ENCODE assay signal across 10 cellular contexts in genomic region chr2:112155331-112156151, GRCh38. TPM values are rescaled to one million over a fixed set of nuclear protein-coding genes. Genes with fewer than 3 reads are reported as not detected.
DNase-seq lines count a peak whose midpoint lies in the region; ATAC-seq lines count a peak whose summit lies in the region.
"Had no signal": no experiment of that assay in that cellular context is flagged by ENCODE, and none has a peak within 500 bp of the region (broad histone marks: within the 10 kb centered on the region; RNA-seq: fewer than 3 reads in every experiment).

No MANE protein-coding gene starts in this region.

- H3K4me1 Mint-ChIP-seq in stimulated activated naive CD8-positive, alpha-beta T cell treated with anti-CD3 and anti-CD28 coated beads, Interleukin-15, amount 100 ng/mL, for 72 hours: peaks cover 64% of the 10 kb centered on the region

- no peaks in the 10 kb centered on the region for H3K9me3 Mint-ChIP-seq in stimulated activated naive CD8-positive, alpha-beta T cell treated with anti-CD3 and anti-CD28 coated beads, Interleukin-15, amount 100 ng/mL, for 72 hours

- no peaks in the 10 kb centered on the region for H3K27me3 Mint-ChIP-seq in stimulated activated naive CD8-positive, alpha-beta T cell treated with anti-CD3 and anti-CD28 coated beads, Interleukin-15, amount 100 ng/mL, for 72 hours

- peak; percentile 38 for DNase-seq in NCI-H510A treated with DMSO at 0.1 percent for 48 hours (lab: John Stamatoyannopoulos, UW)
- DNase-seq in NCI-H510A (lab: John Stamatoyannopoulos, UW): no peak
- DNase-seq in activated T-cell treated with anti-CD3 and anti-CD28 coated beads, Interleukin-2, amount 50 U/mL, for 48 hours: peak; percentile 57 to 65
- DNase-seq in mesenteric fat pad (ENCODE audit: low spot score): peak; percentile 82
- peak; percentile 39 to 61 for DNase-seq in stimulated activated naive CD8-positive, alpha-beta T cell treated with anti-CD3 and anti-CD28 coated beads, Interleukin-15, amount 100 ng/mL, for 72 hours
- no peak for DNase-seq in Right ventricle myocardium superior
- DNase-seq in COLO829 (ENCODE audit: low spot score): no peak
- DNase-seq in NCI-H2107 (lab: John Stamatoyannopoulos, UW): no peak
- DNase-seq: left colon, NCI-H1048 had no signal

- intact Hi-C loops in Right ventricle myocardium superior (cut with DNase I): no loop called here

- peak overlapping the region; percentile 62 to 83 for H3K4me3 Mint-ChIP-seq in stimulated activated naive CD8-positive, alpha-beta T cell treated with anti-CD3 and anti-CD28 coated beads, Interleukin-15, amount 100 ng/mL, for 72 hours

- ATAC-seq in stimulated activated naive CD8-positive, alpha-beta T cell treated with anti-CD3 and anti-CD28 coated beads, Interleukin-15, amount 100 ng/mL, for 72 hours: peak; percentile 51
- ATAC-seq in Right ventricle myocardium superior (ENCODE audit: poor library complexity): no peak
- ATAC-seq: left colon had no signal

- H3K27ac Mint-ChIP-seq in stimulated activated naive CD8-positive, alpha-beta T cell treated with anti-CD3 and anti-CD28 coated beads, Interleukin-15, amount 100 ng/mL, for 72 hours: peak overlapping the region; percentile 89 to 96

RNA-seq across cellular contexts. Expression of gene FBLN7, which starts 17.4 kb away (rescaled TPM):
- 5.3 TPM for total RNA-seq in mesenteric fat pad
- total RNA-seq in Right ventricle myocardium superior: 0.38 TPM

Comparison
In these comparisons a context has a peak if more than half of its experiments do, and no peak if none do; other contexts are left out.
1. DNase-seq: peak in NCI-H510A treated with DMSO at 0.1 percent for 48 hours (single experiment), activated T-cell treated with anti-CD3 and anti-CD28 coated beads, Interleukin-2, amount 50 U/mL, for 48 hours (2 of 2), mesenteric fat pad (single experiment) and stimulated activated naive CD8-positive, alpha-beta T cell treated with anti-CD3 and anti-CD28 coated beads, Interleukin-15, amount 100 ng/mL, for 72 hours (2 of 2); none in NCI-H510A (single experiment), Right ventricle myocardium superior (single experiment), COLO829 (single experiment) and NCI-H2107 (single experiment).